14 cellular contexts compared by ENCODE assay signal in genomic region chr17:58184308-58184985, GRCh38. TPM values are rescaled to one million over a fixed set of nuclear protein-coding genes. Genes with fewer than 3 reads are reported as not detected.
DNase-seq lines count a peak whose midpoint lies in the region; ATAC-seq, FAIRE-seq and TF ChIP-seq lines count a peak whose summit lies in the region.
"Had no signal": no experiment of that assay in that cellular context is flagged by ENCODE, and none has a peak within 500 bp of the region (broad histone marks: within the 10 kb centered on the region; RNA-seq: fewer than 3 reads in every experiment).

No MANE protein-coding gene starts in this region.

- peaks cover 31% of the 10 kb centered on the region for H3K27me3 Mint-ChIP-seq in neural crest cell (ENCODE audit: low read depth)

- H3K4me3 Mint-ChIP-seq in neural crest cell = no peak overlapping the region
- H3K4me3 Mint-ChIP-seq: central memory CD8-positive, alpha-beta T cell; memory B cell had no signal

- FAIRE-seq in H54 (lab: Jason Lieb, UNC) = peak; percentile 64

- H3K4me3 ChIP-seq in astrocyte of the spinal cord (ENCODE audit: low read depth, low read length) = no peak overlapping the region
- H3K4me3 ChIP-seq: gastroesophageal sphincter, vagina had no signal

- intact Hi-C loops in Right ventricle myocardium inferior (cut with DNase I) = no loop called here

- H3K9me3 Mint-ChIP-seq in neural crest cell = no peaks in the 10 kb centered on the region
- H3K9me3 Mint-ChIP-seq: central memory CD8-positive, alpha-beta T cell; memory B cell had no signal

- H3K4me1 Mint-ChIP-seq in neural crest cell = no peaks in the 10 kb centered on the region

- H3K27ac Mint-ChIP-seq in neural crest cell (ENCODE audit: unreplicated experiment) = peak overlapping the region; percentile 58
- H3K27ac Mint-ChIP-seq: memory B cell had no signal

- in situ Hi-C loops in astrocyte of the spinal cord (cut with HindIII; ENCODE audit: low sequenced_read_pairs) = no loop called here

- no peak for TF ChIP-seq CTCF in astrocyte of the spinal cord (IDR thresholded peaks at IDR 0.05; ENCODE audit: low read depth, low read length)
- no peak for TF ChIP-seq CTCF in neural crest cell (conservative IDR thresholded peaks at IDR 0.05)

- no peak for ATAC-seq in Right ventricle myocardium inferior
- ATAC-seq: gastroesophageal sphincter had no signal

- no peaks in the 10 kb centered on the region for H3K36me3 Mint-ChIP-seq in neural crest cell (ENCODE audit: low read depth)
- H3K36me3 Mint-ChIP-seq: memory B cell had no signal

- no peak for TF ChIP-seq POLR2A in H54 (IDR thresholded peaks at IDR 0.05; ENCODE audit: low read depth, low read length)

- DNase-seq in H54 (ENCODE audit: insufficient read length, low spot score) (peak; percentile 88), NCI-H226 (peak; percentile 13), astrocyte of the spinal cord (ENCODE audit: low read depth, low spot score) (peak; percentile 67), neural crest cell (ENCODE audit: low read depth, low spot score) (no peak), COLO829 (ENCODE audit: low spot score) (no peak), Right ventricle myocardium inferior (ENCODE audit: missing footprints) (no peak), hepatic stellate cell (ENCODE audit: low spot score) (no peak)
- DNase-seq: activated T-cell treated with anti-CD3 and anti-CD28 coated beads, Interleukin-2, amount 50 U/mL, for 1 hour; NCI-H345; T1000 had no signal

RNA-seq across cellular contexts. Expression of gene EPX, which starts 8.1 kb away (rescaled TPM):
- total RNA-seq in neural crest cell = not detected in 2 replicates
- not detected for total RNA-seq in Right ventricle myocardium inferior
- total RNA-seq: gastroesophageal sphincter, vagina had no signal

RNA-seq across cellular contexts. Expression of gene OR4D2, which starts 17.7 kb away (rescaled TPM):
- total RNA-seq in neural crest cell (not detected in 2 replicates), Right ventricle myocardium inferior (not detected)
- total RNA-seq: gastroesophageal sphincter, vagina had no signal

RNA-seq across cellular contexts. Expression of gene MKS1, which starts 34.6 kb away (rescaled TPM):
- 34.2 and 38.2 TPM in 2 replicates for total RNA-seq in neural crest cell
- 7.7 TPM for total RNA-seq in Right ventricle myocardium inferior

RNA-seq across cellular contexts. Expression of gene OR4D1, which starts 36.3 kb away (rescaled TPM):
- total RNA-seq in neural crest cell = 0.12 TPM in 1 of 2 replicates, not detected in the other
- total RNA-seq in Right ventricle myocardium inferior = not detected
- total RNA-seq: gastroesophageal sphincter, vagina had no signal

RNA-seq across cellular contexts. Expression of gene LPO, which starts 53.9 kb away (rescaled TPM):
- not detected in 2 replicates for total RNA-seq in neural crest cell
- total RNA-seq in Right ventricle myocardium inferior = not detected
- total RNA-seq: vagina had no signal

Comparison
In these comparisons a context has a peak if more than half of its experiments do, and no peak if none do; other contexts are left out.
1. DNase-seq: peak in H54 (single experiment), NCI-H226 (single experiment) and astrocyte of the spinal cord (single experiment); none in neural crest cell (single experiment), COLO829 (single experiment), Right ventricle myocardium inferior (single experiment) and hepatic stellate cell (single experiment).